33 cellular contexts compared by ENCODE assay signal in the genomic region with DNA sequence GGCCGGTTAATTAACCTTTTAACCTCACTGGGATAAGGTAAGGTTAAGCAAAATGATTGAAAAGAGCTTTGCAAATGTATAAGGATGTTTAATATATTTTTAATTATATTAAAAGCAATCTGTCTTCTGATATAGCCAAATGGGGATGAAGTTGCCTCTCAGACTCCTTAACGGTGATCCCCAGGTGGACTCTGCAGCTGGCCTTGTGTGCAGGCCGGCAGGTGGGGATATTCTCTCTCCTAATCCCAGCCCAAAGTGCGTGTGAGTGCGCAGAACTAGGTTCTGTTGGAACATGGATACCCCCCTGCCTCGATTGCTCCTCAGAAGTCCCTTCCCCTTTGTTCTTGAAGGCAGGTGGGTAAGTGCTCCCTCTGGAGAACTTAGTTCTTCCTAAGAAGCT.
"Had no signal": no experiment of that assay in that cellular context is flagged by ENCODE, and none has a peak within 500 bp of the region (broad histone marks: within the 10 kb centered on the region; RNA-seq: fewer than 3 reads in every experiment).

No MANE protein-coding gene starts in this region.

- H3K4me3 ChIP-seq: adrenal gland, body of pancreas, breast epithelium had no signal

- FAIRE-seq: astrocyte, TTC549 had no signal

- H3K27ac ChIP-seq: adrenal gland, body of pancreas, brain microvascular endothelial cell, breast epithelium, VCaP had no signal

- DNase-seq: activated B cell treated with CpG ODN at 0.5 μM for 24 hours; activated CD4-positive, alpha-beta memory T cell treated with anti-CD3 and anti-CD28 coated beads for 36 hours; activated CD4-positive, alpha-beta T cell treated with anti-CD3 and anti-CD28 coated beads for 4 hours; activated CD4-positive, alpha-beta T cell treated with anti-CD3 and anti-CD28 coated beads, Interleukin-2, amount 10 ng/mL, durations not matched to agents 24 days and 14 days; activated CD4-positive, alpha-beta T cell treated with anti-CD3 and anti-CD28 coated beads, Interleukin-2, amount 50 U/mL, for 1 hour; activated CD4-positive, alpha-beta T cell treated with anti-CD3 and anti-CD28 coated beads, Interleukin-2, amount 50 U/mL, for 4 hours; activated CD4-positive, CD25-positive, alpha-beta regulatory T cell treated with anti-CD3 and anti-CD28 coated beads, Interleukin-2, amount 50 U/mL, for 72 hours; activated CD8-positive, alpha-beta memory T cell treated with anti-CD3 and anti-CD28 coated beads, Interleukin-2, amount 50 U/mL, for 4 hours; activated CD8-positive, alpha-beta T cell treated with anti-CD3 and anti-CD28 coated beads for 36 hours; activated effector memory CD4-positive, alpha-beta T cell treated with anti-CD3 and anti-CD28 coated beads, Interleukin-2, amount 50 U/mL, for 16 hours; activated gamma-delta T cell treated with Interleukin-2 at 50 U/mL for 16 hours; activated naive CD4-positive, alpha-beta T cell; activated naive CD4-positive, alpha-beta T cell treated with anti-CD3 and anti-CD28 coated beads for 36 hours; activated naive CD4-positive, alpha-beta T cell treated with anti-CD3 and anti-CD28 coated beads, Interleukin-2, amount 50 U/mL, for 16 hours; activated naive CD8-positive, alpha-beta T cell treated with anti-CD3 and anti-CD28 coated beads for 36 hours; activated T-cell treated with anti-CD3 and anti-CD28 coated beads for 4 hours; activated T-cell treated with anti-CD3 and anti-CD28 coated beads, Interleukin-2, amount 50 U/mL, for 1 hour; activated T-cell treated with anti-CD3 and anti-CD28 coated beads, Interleukin-2, amount 50 U/mL, for 4 hours; activated T-cell treated with anti-CD3 and anti-CD28 coated beads, Interleukin-2, amount 50 U/mL, for 72 hours; adrenal gland; amniotic stem cell; aorta; body of pancreas; brain microvascular endothelial cell; central memory CD4-positive, alpha-beta T cell; T-helper 2 cell; T-helper 9 cell had no signal

- ATAC-seq: activated CD8-positive, alpha-beta T cell treated with anti-CD3 and anti-CD28 coated beads for 36 hours; activated naive CD4-positive, alpha-beta T cell treated with anti-CD3 and anti-CD28 coated beads, Interleukin-2, amount 50 U/mL, for 72 hours; activated T-cell treated with anti-CD3 and anti-CD28 coated beads, Interleukin-2, amount 50 U/mL, for 4 hours; activated T-cell treated with anti-CD3 and anti-CD28 coated beads, Interleukin-2, amount 50 U/mL, for 72 hours; activated T-helper 17 cell treated with anti-CD3 and anti-CD28 coated beads, Interleukin-2, amount 50 U/mL, for 72 hours; body of pancreas had no signal

- H3K4me1 ChIP-seq: adrenal gland, body of pancreas, breast epithelium had no signal

- H3K27me3 ChIP-seq: adrenal gland, body of pancreas, brain microvascular endothelial cell, breast epithelium had no signal

- H3K9me3 ChIP-seq: adrenal gland, body of pancreas had no signal

- H3K36me3 ChIP-seq: adrenal gland, brain microvascular endothelial cell, breast epithelium had no signal
